In genomic region chr14:97977711-97978261, GRCh38 we compare ENCODE assay signal across 8 cellular contexts.
DNase-seq lines count a peak whose midpoint lies in the region; ATAC-seq lines count a peak whose summit lies in the region.

No MANE protein-coding gene starts in this region.

- no peaks in the 10 kb centered on the region for H3K27me3 Mint-ChIP-seq in naive thymus-derived CD8-positive, alpha-beta T cell

- peak; percentile 80 to 83 for ATAC-seq in naive thymus-derived CD8-positive, alpha-beta T cell

- POLR2A ChIA-PET in naive thymus-derived CD8-positive, alpha-beta T cell (lab: Charles Lee), result interaction anchor here (0.5 to 6.6 kb wide), 49 partner anchors 9 to 1297 kb away, joined by 3 to 155 read pairs (median 5); partner anchors contain the start of gene BCL11B

- H3K9me3 Mint-ChIP-seq in naive thymus-derived CD8-positive, alpha-beta T cell, result peaks cover 0 to 3% (median 0%) of the 10 kb centered on the region in 9 donors

- peaks cover 41 to 82% (median 53%) of the 10 kb centered on the region in 4 donors for H3K4me1 Mint-ChIP-seq in naive thymus-derived CD8-positive, alpha-beta T cell

- DNase-seq in NCI-H1105 (lab: John Stamatoyannopoulos, UW) (peak; percentile 96), cerebellar cortex (ENCODE audit: low spot score) (peak; percentile 70), HPDE6-E6E7 (ENCODE audit: extremely low spot score) (no peak), EL (no peak), dedifferentiated amniotic fluid mesenchymal stem cell (ENCODE audit: extremely low spot score) (no peak)
- DNase-seq in activated CD4-positive, alpha-beta T cell treated with anti-CD3 and anti-CD28 coated beads for 48 hours, result peak; percentile 88
- DNase-seq in naive thymus-derived CD8-positive, alpha-beta T cell, result peak; percentile 66 to 88 (median 77)
- peak; percentile 55 to 65 for DNase-seq in stimulated activated CD8-positive, alpha-beta memory T cell treated with anti-CD3 and anti-CD28 coated beads, Interleukin-7, amount 100 ng/mL, for 4 hours (ENCODE audit: low read depth in 2 of 2)

- H3K4me3 Mint-ChIP-seq in naive thymus-derived CD8-positive, alpha-beta T cell, result peak overlapping the region; percentile 90 to 98 (median 94)

- H3K36me3 Mint-ChIP-seq in naive thymus-derived CD8-positive, alpha-beta T cell, result peaks cover 16 to 24% (median 17%) of the 10 kb centered on the region in 3 donors

- H3K27ac Mint-ChIP-seq in naive thymus-derived CD8-positive, alpha-beta T cell, result peak overlapping the region; percentile 86 to 98 (median 96)

Comparison
In these comparisons a context has a peak if more than half of its experiments do, and no peak if none do; other contexts are left out.
1. DNase-seq: peak in NCI-H1105 (single experiment), activated CD4-positive, alpha-beta T cell treated with anti-CD3 and anti-CD28 coated beads for 48 hours (single experiment), cerebellar cortex (single experiment), naive thymus-derived CD8-positive, alpha-beta T cell (10 of 10) and stimulated activated CD8-positive, alpha-beta memory T cell treated with anti-CD3 and anti-CD28 coated beads, Interleukin-7, amount 100 ng/mL, for 4 hours (2 of 2); none in HPDE6-E6E7 (single experiment), EL (single experiment) and dedifferentiated amniotic fluid mesenchymal stem cell (single experiment).